In the genomic region with DNA sequence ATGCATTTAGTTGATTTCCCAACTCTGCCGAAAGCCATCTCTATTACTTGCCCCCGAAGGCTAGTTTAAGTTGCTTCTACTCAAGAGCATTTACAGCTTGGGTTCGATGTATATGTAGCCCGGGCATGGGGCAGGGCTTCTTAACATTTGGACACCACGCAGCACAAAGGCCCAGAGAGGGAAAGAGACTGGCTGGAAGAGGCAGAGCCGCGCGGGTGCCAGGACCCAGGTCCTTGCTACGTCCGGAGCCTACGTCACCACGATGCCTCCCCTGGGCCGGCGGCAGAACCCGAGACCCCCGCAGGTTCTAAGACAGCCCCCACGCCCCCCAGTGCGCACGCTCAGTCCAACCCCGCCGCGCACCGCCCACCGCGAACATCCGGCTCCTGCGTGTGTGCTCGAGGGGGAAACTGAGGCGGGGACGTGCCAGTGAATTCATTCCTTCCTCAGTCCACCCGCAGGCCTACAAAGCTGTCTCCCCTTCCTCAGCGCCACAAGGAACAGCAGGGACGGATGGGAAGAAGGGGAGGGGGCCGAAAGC, we compare ENCODE assay signal across 8 cellular contexts. TPM values are rescaled to one million over a fixed set of nuclear protein-coding genes. Genes with fewer than 3 reads are reported as not detected.
DNase-seq lines count a peak whose midpoint lies in the region; ATAC-seq and TF ChIP-seq lines count a peak whose summit lies in the region.

No MANE protein-coding gene starts in this region.

- H3K4me3 Mint-ChIP-seq in activated CD4-positive, alpha-beta T cell treated with anti-CD3 and anti-CD28 coated beads, Interleukin-2, amount 10 ng/mL, durations not matched to agents 24 days and 14 days, result peak overlapping the region; percentile 99
- peak overlapping the region; percentile 99 for H3K4me3 Mint-ChIP-seq in activated CD4-positive, alpha-beta memory T cell treated with anti-CD3 and anti-CD28 coated beads for 36 hours

- peak overlapping the region; percentile 57 for H3K4me2 ChIP-seq in neural cell (ENCODE audit: low read length)

- peaks cover 21% of the 10 kb centered on the region for H3K4me1 Mint-ChIP-seq in activated CD4-positive, alpha-beta T cell treated with anti-CD3 and anti-CD28 coated beads, Interleukin-2, amount 10 ng/mL, durations not matched to agents 24 days and 14 days
- H3K4me1 Mint-ChIP-seq in activated CD4-positive, alpha-beta memory T cell treated with anti-CD3 and anti-CD28 coated beads for 36 hours (ENCODE audit: low read depth), result peaks cover 32% of the 10 kb centered on the region

- H3K27me3 Mint-ChIP-seq in activated CD4-positive, alpha-beta T cell treated with anti-CD3 and anti-CD28 coated beads, Interleukin-2, amount 10 ng/mL, durations not matched to agents 24 days and 14 days, result no peaks in the 10 kb centered on the region
- no peaks in the 10 kb centered on the region for H3K27me3 Mint-ChIP-seq in activated CD4-positive, alpha-beta memory T cell treated with anti-CD3 and anti-CD28 coated beads for 36 hours

- peaks cover 17% of the 10 kb centered on the region for H3K36me3 Mint-ChIP-seq in activated CD4-positive, alpha-beta T cell treated with anti-CD3 and anti-CD28 coated beads, Interleukin-2, amount 10 ng/mL, durations not matched to agents 24 days and 14 days (ENCODE audit: low read depth)
- peaks cover 17% of the 10 kb centered on the region for H3K36me3 Mint-ChIP-seq in activated CD4-positive, alpha-beta memory T cell treated with anti-CD3 and anti-CD28 coated beads for 36 hours

- no peak for TF ChIP-seq CTCF in fibroblast of mammary gland (conservative IDR thresholded peaks at IDR 0.05; ENCODE audit: control insufficient read depth, insufficient read depth, low read depth, low read length)
- no peak for TF ChIP-seq CTCF in neural cell (IDR thresholded peaks at IDR 0.05; ENCODE audit: poor library complexity, severe bottlenecking)

- no peaks in the 10 kb centered on the region for H3K9me3 ChIP-seq in neural cell (ENCODE audit: low read length)

- no peaks in the 10 kb centered on the region for H3K9me3 Mint-ChIP-seq in activated CD4-positive, alpha-beta T cell treated with anti-CD3 and anti-CD28 coated beads, Interleukin-2, amount 10 ng/mL, durations not matched to agents 24 days and 14 days
- H3K9me3 Mint-ChIP-seq in activated CD4-positive, alpha-beta memory T cell treated with anti-CD3 and anti-CD28 coated beads for 36 hours, result no peaks in the 10 kb centered on the region

- H3K79me2 ChIP-seq in neural cell (replicated peaks; ENCODE audit: insufficient read depth, low read length), result peaks cover 21% of the 10 kb centered on the region

- H3F3A ChIP-seq in neural cell (ENCODE audit: insufficient read depth, low read length, poor library complexity, severe bottlenecking), result no peaks in the 10 kb centered on the region

- H3K27ac Mint-ChIP-seq in activated CD4-positive, alpha-beta T cell treated with anti-CD3 and anti-CD28 coated beads, Interleukin-2, amount 10 ng/mL, durations not matched to agents 24 days and 14 days, result peak overlapping the region; percentile 99
- H3K27ac Mint-ChIP-seq in activated CD4-positive, alpha-beta memory T cell treated with anti-CD3 and anti-CD28 coated beads for 36 hours, result peak overlapping the region; percentile 99

- peak overlapping the region; percentile 100 for H3K9ac ChIP-seq in neural cell (ENCODE audit: low read length)

- TF ChIP-seq EP300 in neural cell (conservative IDR thresholded peaks at IDR 0.05; ENCODE audit: poor library complexity, severe bottlenecking), result no peak

- H3K4me3 ChIP-seq in fibroblast of mammary gland (ENCODE audit: control insufficient read depth, low read depth, low read length) (peak overlapping the region; percentile 91), neural cell (ENCODE audit: low read length) (peak overlapping the region; percentile 93)

- no peaks in the 10 kb centered on the region for H3K27me3 ChIP-seq in neural cell (ENCODE audit: insufficient read depth, low read depth, low read length)

- H3K27ac ChIP-seq in neural cell (ENCODE audit: low read length), result peak overlapping the region; percentile 100

- no peaks in the 10 kb centered on the region for H3K36me3 ChIP-seq in neural cell (ENCODE audit: insufficient read depth, low read length)

- ATAC-seq in HG02571 (IDR thresholded peaks at IDR 0.05; ENCODE audit: unreplicated experiment), result peak; percentile 24

- intact Hi-C loops in activated CD4-positive, alpha-beta T cell treated with anti-CD3 and anti-CD28 coated beads, Interleukin-2, amount 10 ng/mL, durations not matched to agents 24 days and 14 days (cut with micrococcal nuclease), result loop anchor here (2.0 to 5.0 kb wide), 3 partner anchors 43 to 122 kb away; partner anchors contain the start of genes CTSA, NEURL2, UBE2C and ZSWIM1
- intact Hi-C loops in activated CD4-positive, alpha-beta memory T cell treated with anti-CD3 and anti-CD28 coated beads for 36 hours (cut with micrococcal nuclease), result loop anchor here (2.0 to 10.0 kb wide), 4 partner anchors 23 to 431 kb away; partner anchors contain the start of genes CTSA, NEURL2 and ZSWIM1

- H2AFZ ChIP-seq in neural cell (ENCODE audit: low read depth, low read length), result peak overlapping the region; percentile 91

- CTCF ChIA-PET in activated CD4-positive, alpha-beta memory T cell treated with anti-CD3 and anti-CD28 coated beads for 36 hours (lab: Charles Lee), result interaction anchor here (0.6 to 9.2 kb wide), 15 partner anchors 10 to 135 kb away, joined by 3 to 67 read pairs (median 5); partner anchors contain the start of genes CTSA, TNNC2 and ZNF335

- no peaks in the 10 kb centered on the region for H3K9me2 ChIP-seq in neural cell (ENCODE audit: insufficient read depth, low read length)

- H4K20me1 ChIP-seq in neural cell (ENCODE audit: insufficient read depth), result no peaks in the 10 kb centered on the region

- TF ChIP-seq RAD21 in neural cell (conservative IDR thresholded peaks at IDR 0.05), result no peak

- no peak for DNase-seq in activated CD4-positive, alpha-beta T cell treated with anti-CD3 and anti-CD28 coated beads, Interleukin-2, amount 10 ng/mL, durations not matched to agents 24 days and 14 days
- no peak for DNase-seq in activated CD4-positive, alpha-beta T cell treated with anti-CD3 and anti-CD28 coated beads, Interleukin-2, amount 50 U/mL, for 48 hours
- DNase-seq in NCI-H1105 (lab: John Stamatoyannopoulos, UW) (peak; percentile 38), fibroblast of mammary gland (ENCODE audit: low read depth) (peak; percentile 35), GOT3 (lab: John Stamatoyannopoulos, UW) (no peak)
- DNase-seq in activated CD4-positive, alpha-beta memory T cell treated with anti-CD3 and anti-CD28 coated beads for 36 hours, result no peak

- POLR2A ChIA-PET in activated CD4-positive, alpha-beta memory T cell treated with anti-CD3 and anti-CD28 coated beads for 36 hours (lab: Charles Lee), result interaction anchor here (0.8 to 3.8 kb wide), 25 partner anchors 9 to 1398 kb away, joined by 3 to 28 read pairs (median 4); partner anchors contain the start of genes ACOT8, CTSA, NEURL2 and UBE2C

TF ChIP-seq in neural cell, 6 proteins besides CTCF, POLR2A, EP300 and RAD21 (continues in another document):
- TF ChIP-seq EZH2 (IDR thresholded peaks at IDR 0.05; ENCODE audit: borderline replicate concordance, insufficient read depth, low read length, poor library complexity, severe bottlenecking) (no peak), TAF1 (IDR thresholded peaks at IDR 0.05; ENCODE audit: low read depth) (no peak), MXI1 (conservative IDR thresholded peaks at IDR 0.05; ENCODE audit: poor library complexity, severe bottlenecking) (no peak), POLR2AphosphoS5 (IDR thresholded peaks at IDR 0.05) (no peak), SMC3 (conservative IDR thresholded peaks at IDR 0.05; ENCODE audit: poor library complexity) (no peak)

RNA-seq across cellular contexts. Expression of gene PCIF1, which starts 0.4 kb away (rescaled TPM):
- total RNA-seq in activated CD4-positive, alpha-beta T cell treated with anti-CD3 and anti-CD28 coated beads, Interleukin-2, amount 10 ng/mL, durations not matched to agents 24 days and 14 days, result 26.1 and 27.8 TPM in 2 replicates
- 10 to 100 TPM; 29.9 to 33.0 TPM for total RNA-seq in activated CD4-positive, alpha-beta memory T cell treated with anti-CD3 and anti-CD28 coated beads for 36 hours
- 21.5 and 28.3 TPM in 2 replicates for polyA plus RNA-seq in neural cell
- 18.7 and 22.7 TPM in 2 replicates for polyA minus RNA-seq in neural cell

RNA-seq across cellular contexts. Expression of gene PLTP, which starts 22.2 kb away (rescaled TPM):
- total RNA-seq in activated CD4-positive, alpha-beta T cell treated with anti-CD3 and anti-CD28 coated beads, Interleukin-2, amount 10 ng/mL, durations not matched to agents 24 days and 14 days, result 3.2 and 4.0 TPM in 2 replicates
- total RNA-seq in activated CD4-positive, alpha-beta memory T cell treated with anti-CD3 and anti-CD28 coated beads for 36 hours, result 1 to 10 TPM; 9.4 to 9.5 TPM
- polyA plus RNA-seq in neural cell, result 5.3 and 7.0 TPM in 2 replicates
- polyA minus RNA-seq in neural cell, result 4.2 and 6.1 TPM in 2 replicates

RNA-seq across cellular contexts. Expression of gene ZNF335, which starts 37.9 kb away (rescaled TPM):
- 37.5 and 39.5 TPM in 2 replicates for total RNA-seq in activated CD4-positive, alpha-beta T cell treated with anti-CD3 and anti-CD28 coated beads, Interleukin-2, amount 10 ng/mL, durations not matched to agents 24 days and 14 days
- total RNA-seq in activated CD4-positive, alpha-beta memory T cell treated with anti-CD3 and anti-CD28 coated beads for 36 hours, result 10 to 100 TPM; 24.1 to 26.0 TPM
- 12.8 and 18.9 TPM in 2 replicates for polyA plus RNA-seq in neural cell
- 25.4 and 26.5 TPM in 2 replicates for polyA minus RNA-seq in neural cell

RNA-seq across cellular contexts. Expression of gene CTSA, which starts 43.0 kb away (rescaled TPM):
- total RNA-seq in activated CD4-positive, alpha-beta T cell treated with anti-CD3 and anti-CD28 coated beads, Interleukin-2, amount 10 ng/mL, durations not matched to agents 24 days and 14 days, result 48.7 and 50.8 TPM in 2 replicates
- total RNA-seq in activated CD4-positive, alpha-beta memory T cell treated with anti-CD3 and anti-CD28 coated beads for 36 hours, result 10 to 100 TPM; 49.8 to 54.8 TPM
- 25.7 and 49.7 TPM in 2 replicates for polyA plus RNA-seq in neural cell
- polyA minus RNA-seq in neural cell, result 24.1 and 25.1 TPM in 2 replicates

RNA-seq across cellular contexts. Expression of gene NEURL2, which starts 43.1 kb away (rescaled TPM):
- 2.0 and 2.4 TPM in 2 replicates for total RNA-seq in activated CD4-positive, alpha-beta T cell treated with anti-CD3 and anti-CD28 coated beads, Interleukin-2, amount 10 ng/mL, durations not matched to agents 24 days and 14 days
- 1 to 10 TPM; 2.3 to 2.5 TPM for total RNA-seq in activated CD4-positive, alpha-beta memory T cell treated with anti-CD3 and anti-CD28 coated beads for 36 hours
- polyA plus RNA-seq in neural cell, result 5.0 and 6.3 TPM in 2 replicates
- polyA minus RNA-seq in neural cell, result 6.3 and 10.7 TPM in 2 replicates

Comparison
In these comparisons a context has a peak if more than half of its experiments do, and no peak if none do; other contexts are left out.
1. DNase-seq: peak in NCI-H1105 (single experiment) and fibroblast of mammary gland (single experiment); none in activated CD4-positive, alpha-beta T cell treated with anti-CD3 and anti-CD28 coated beads, Interleukin-2, amount 10 ng/mL, durations not matched to agents 24 days and 14 days (single experiment), activated CD4-positive, alpha-beta T cell treated with anti-CD3 and anti-CD28 coated beads, Interleukin-2, amount 50 U/mL, for 48 hours (0 of 2), activated CD4-positive, alpha-beta memory T cell treated with anti-CD3 and anti-CD28 coated beads for 36 hours (single experiment) and GOT3 (single experiment).